In the genomic region with DNA sequence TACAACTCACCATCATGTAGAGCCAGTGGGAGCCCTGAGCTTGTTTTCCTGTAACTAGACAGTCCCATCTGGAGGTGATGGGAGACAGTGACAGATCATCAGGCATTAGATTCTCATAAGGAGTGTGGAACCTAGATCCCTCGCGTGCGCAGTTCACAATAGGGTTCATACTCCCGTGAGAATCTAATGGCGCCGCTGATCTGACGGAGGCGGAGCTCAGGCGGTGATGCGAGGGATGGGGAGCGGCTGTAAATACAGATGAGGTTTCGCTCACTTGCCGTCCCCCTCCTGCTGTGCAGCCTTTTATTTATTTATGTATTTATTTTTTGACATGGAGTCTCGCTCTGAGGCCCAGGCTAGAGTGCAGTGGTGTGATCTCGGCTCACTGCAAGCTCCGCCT, we compare ENCODE assay signal across 3 cellular contexts.
"Had no signal": no experiment of that assay in that cellular context is flagged by ENCODE, and none has a peak within 500 bp of the region (broad histone marks: within the 10 kb centered on the region; RNA-seq: fewer than 3 reads in every experiment).

No MANE protein-coding gene starts in this region.

- H3K4me3 ChIP-seq: GM12878 had no signal

- DNase-seq: GDM1, GF-D8 had no signal

- ATAC-seq: GM12878 had no signal
